8 cellular contexts compared by ENCODE assay signal in genomic region chr7:40141916-40142315, GRCh38. TPM values are rescaled to one million over a fixed set of nuclear protein-coding genes. Genes with fewer than 3 reads are reported as not detected.
DNase-seq lines count a peak whose midpoint lies in the region; ATAC-seq, FAIRE-seq and TF ChIP-seq lines count a peak whose summit lies in the region.
"Not testable (repeated sequence)": the region's sequence is repeated elsewhere in the genome, so short reads cannot be mapped to it uniquely, and the experiment has no call there.

No MANE protein-coding gene starts in this region.

- H3K27ac ChIP-seq in RWPE2 (ENCODE audit: poor library complexity, severe bottlenecking) (peak overlapping the region; percentile 55), transverse colon (peak overlapping the region in 3 of 4 donors; percentile 29 to 44 (median 30))
- not testable (repeated sequence) for H3K27ac ChIP-seq in trophoblast cell (ENCODE audit: low read depth, low read length)

- H2AK5ac ChIP-seq in trophoblast cell (ENCODE audit: low read length): not testable (repeated sequence)

- not testable (repeated sequence) for H3K9me3 ChIP-seq in RWPE2 (ENCODE audit: severe bottlenecking); trophoblast cell (ENCODE audit: insufficient read depth, low read depth, low read length); transverse colon

- not testable (repeated sequence) for H3K36me3 ChIP-seq in RWPE2 (ENCODE audit: low read depth); bronchial epithelial cell (ENCODE audit: control insufficient read depth, insufficient read depth, low read length); trophoblast cell (ENCODE audit: control insufficient read depth in 1 of 2, insufficient read depth in 2 of 2, low read length in 2 of 2); transverse colon

- H3K14ac ChIP-seq in trophoblast cell (ENCODE audit: low read length): not testable (repeated sequence)

- ATAC-seq in RWPE2 (ENCODE audit: low read depth): peak; percentile 59; the same call in 1 of the 3 replicates
- peak; percentile 96 for ATAC-seq in esophagus mucosa

- H3K9ac ChIP-seq in trophoblast cell (ENCODE audit: low read length): not testable (repeated sequence)

- H2BK120ac ChIP-seq in trophoblast cell (ENCODE audit: insufficient read depth, low read length, poor library complexity): not testable (repeated sequence)

- not testable (repeated sequence) for H4K12ac ChIP-seq in trophoblast cell (ENCODE audit: low read depth, low read length)

- not testable (repeated sequence) for H2AFZ ChIP-seq in trophoblast cell (ENCODE audit: insufficient read depth, low read length, poor library complexity)

- DNase-seq in Calu3 (peak; percentile 22), HT-29 (ENCODE audit: low spot score) (peak; percentile 16), bronchial epithelial cell (ENCODE audit: low read depth) (peak; percentile 91), kidney tubule cell (ENCODE audit: low spot score) (peak; percentile 83), trophoblast cell (peak; percentile 60 to 78)
- not testable (repeated sequence) for DNase-seq in RWPE2 (ENCODE audit: low spot score); transverse colon

- H3K27ac Mint-ChIP-seq in Calu3 (ENCODE audit: unreplicated experiment): not testable (repeated sequence)

- H3K4me1 ChIP-seq in RWPE2 (ENCODE audit: insufficient read depth, poor library complexity, severe bottlenecking); trophoblast cell (ENCODE audit: control insufficient read depth in 1 of 2, insufficient read depth in 2 of 2, low read length in 2 of 2): not testable (repeated sequence)
- H3K4me1 ChIP-seq in transverse colon: peaks cover 0 to 10% (median 0%) of the 10 kb centered on the region in 4 donors

- not testable (repeated sequence) for BruUV-seq in Calu3 (replicated peaks; lab: Mats Ljungman, UMichigan)

- H4K8ac ChIP-seq in trophoblast cell (ENCODE audit: low read depth, low read length): not testable (repeated sequence)

- not testable (repeated sequence) for H3K27me3 ChIP-seq in RWPE2 (ENCODE audit: insufficient read depth, poor library complexity, severe bottlenecking); bronchial epithelial cell (ENCODE audit: control insufficient read depth, insufficient read depth, low read length); trophoblast cell (ENCODE audit: insufficient read depth, low read length); transverse colon

- intact Hi-C loops in Calu3 (cut with micrococcal nuclease; ENCODE audit: unreplicated experiment); transverse colon (cut with DNase I; ENCODE audit: low total_unique reads): not testable (repeated sequence)

- H3K9me3 Mint-ChIP-seq in Calu3 (ENCODE audit: low read depth, unreplicated experiment): not testable (repeated sequence)

- TF ChIP-seq EP300 in transverse colon (IDR thresholded peaks at IDR 0.05; ENCODE audit: low read depth): not testable (repeated sequence)

- TF ChIP-seq POLR2A in transverse colon (IDR thresholded peaks at IDR 0.05): not testable (repeated sequence)

- H3K18ac ChIP-seq in trophoblast cell (ENCODE audit: low read length): not testable (repeated sequence)

- in situ Hi-C loops in transverse colon (cut with MboI; ENCODE audit: low pct_ligation_motif_present in 1 of 4, low pct_unique_long_range_greater_than_20kb in 1 of 4, low sequenced_read_pairs in 3 of 4): not testable (repeated sequence)

- H3K79me1 ChIP-seq in trophoblast cell (ENCODE audit: low read length): not testable (repeated sequence)

- H3K36me3 Mint-ChIP-seq in Calu3 (ENCODE audit: insufficient read depth, unreplicated experiment): not testable (repeated sequence)

- not testable (repeated sequence) for FAIRE-seq in bronchial epithelial cell (lab: Jason Lieb, UNC)

- not testable (repeated sequence) for H4K91ac ChIP-seq in trophoblast cell (ENCODE audit: low read depth, low read length)

- not testable (repeated sequence) for H3K79me2 ChIP-seq in trophoblast cell (ENCODE audit: control insufficient read depth, insufficient read depth, low read length, poor library complexity)

- H3K4me1 Mint-ChIP-seq in Calu3 (ENCODE audit: low read depth, unreplicated experiment): not testable (repeated sequence)

- no CpG with 5 or more reads among the region's 5 CpGs for WGBS in trophoblast cell (ENCODE audit: extremely low coverage, insufficient coverage, insufficient read length)
- WGBS in transverse colon (ENCODE audit: low coverage in 1 of 2), 2 donors: 65 to 79% methylated on average over 5 of the region's 5 CpGs

- not testable (repeated sequence) for H3K4me3 Mint-ChIP-seq in Calu3 (ENCODE audit: low read depth, unreplicated experiment)

- not testable (repeated sequence) for TF ChIP-seq CTCF in Calu3 (IDR thresholded peaks at IDR 0.05; ENCODE audit: unreplicated experiment); RWPE2 (IDR thresholded peaks at IDR 0.05; ENCODE audit: poor library complexity, severe bottlenecking); bronchial epithelial cell (IDR thresholded peaks at IDR 0.05; ENCODE audit: insufficient read depth, low read length, severe bottlenecking); transverse colon (IDR thresholded peaks at IDR 0.05)

- not testable (repeated sequence) for H3K27me3 Mint-ChIP-seq in Calu3 (ENCODE audit: unreplicated experiment)

- H3K4ac ChIP-seq in trophoblast cell (ENCODE audit: low read depth, low read length): not testable (repeated sequence)

- H2BK12ac ChIP-seq in trophoblast cell (ENCODE audit: low read length): not testable (repeated sequence)

- not testable (repeated sequence) for H3K23ac ChIP-seq in trophoblast cell (ENCODE audit: low read length)

- H2BK5ac ChIP-seq in trophoblast cell (ENCODE audit: low read depth, low read length, poor library complexity): not testable (repeated sequence)

- H3K4me3 ChIP-seq in RWPE2 (ENCODE audit: severe bottlenecking); bronchial epithelial cell (ENCODE audit: low read depth, low read length); trophoblast cell (ENCODE audit: low read depth, low read length); transverse colon: not testable (repeated sequence)

- not testable (repeated sequence) for H3K4me2 ChIP-seq in trophoblast cell (ENCODE audit: low read length)

- CTCF ChIA-PET in Calu3 (lab: Charles Lee): not testable (repeated sequence)

RNA-seq across cellular contexts. Expression of gene SUGCT, which starts 7.1 kb away (rescaled TPM):
- total RNA-seq in Calu3 (2022) (1.6 and 3.5 TPM in 2 replicates), bronchial epithelial cell (7.4 and 11.6 TPM in 2 replicates), esophagus mucosa (8.2 TPM), transverse colon (10 to 100 TPM in 3 of 4 donors, 1 to 10 TPM in 1; 2.6 to 44.5 (median 15.9) TPM)
- total RNA-seq in HT-29 (2014; rRNA removed; shearing (Covaris generic)): not detected in 2 replicates
- polyA plus RNA-seq in trophoblast cell (2013): 6.4 and 6.8 TPM in 2 replicates

RNA-seq across cellular contexts. Expression of gene MPLKIP, which starts 7.5 kb away (rescaled TPM):
- total RNA-seq in Calu3 (2022) (59.1 and 62.7 TPM in 2 replicates), bronchial epithelial cell (14.0 and 29.7 TPM in 2 replicates), esophagus mucosa (23.3 TPM), transverse colon (10 to 100 TPM in 2 of 4 donors, 1 to 10 TPM in 2; 3.7 to 47.0 (median 25.9) TPM)
- 66.0 and 74.3 TPM in 2 replicates for total RNA-seq in HT-29 (2014; rRNA removed; shearing (Covaris generic))
- polyA plus RNA-seq in trophoblast cell (2013): 33.7 and 37.1 TPM in 2 replicates
